17 cellular contexts compared by ENCODE assay signal in the genomic region with DNA sequence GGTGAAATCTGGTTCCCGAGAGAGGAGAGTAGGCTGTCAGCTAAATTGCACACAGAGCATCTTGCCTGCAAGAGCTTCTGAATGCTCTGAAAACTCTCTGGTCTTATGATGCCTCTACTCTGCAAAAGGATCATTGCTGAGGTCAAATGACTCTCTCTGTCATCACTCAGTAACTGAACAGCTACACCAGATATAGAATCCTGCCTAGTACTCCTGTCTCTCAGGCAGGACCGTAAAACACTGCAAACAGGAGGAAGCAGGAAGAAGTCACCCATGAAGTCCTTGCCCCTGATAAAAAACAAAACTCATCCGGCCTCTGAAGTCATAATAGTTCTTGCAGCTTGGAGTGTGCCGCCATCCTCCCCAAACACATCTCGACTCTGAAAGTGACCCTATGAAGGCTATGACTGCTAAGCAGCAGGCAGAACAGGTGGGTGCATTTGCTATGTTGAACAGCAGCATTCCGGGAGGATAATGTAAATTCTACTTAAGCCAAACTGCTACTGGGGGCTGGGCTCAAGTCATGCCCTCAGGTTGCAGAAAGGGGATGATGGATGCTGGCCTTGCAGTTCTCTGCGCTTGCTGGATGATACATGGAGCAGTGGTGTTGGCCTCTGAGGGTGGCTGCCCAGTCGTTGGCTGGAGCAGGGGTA.
DNase-seq lines count a peak whose midpoint lies in the region; ATAC-seq and TF ChIP-seq lines count a peak whose summit lies in the region.
"Had no signal": no experiment of that assay in that cellular context is flagged by ENCODE, and none has a peak within 500 bp of the region (broad histone marks: within the 10 kb centered on the region; RNA-seq: fewer than 3 reads in every experiment).

No MANE protein-coding gene starts in this region.

- H3K4me2 ChIP-seq in fibroblast of lung (ENCODE audit: extremely low read depth, insufficient read depth, low read length), result no peak overlapping the region
- H3K4me2 ChIP-seq in mesendoderm (ENCODE audit: low read length), result no peak overlapping the region

- no CpG with 5 or more reads among the region's 8 CpGs for WGBS in mesendoderm (ENCODE audit: extremely low coverage, insufficient coverage, low lambda C conversion rate)

- no peaks in the 10 kb centered on the region for H3K79me1 ChIP-seq in mesendoderm (ENCODE audit: low read length)

- ATAC-seq in HG03439 (IDR thresholded peaks at IDR 0.05; ENCODE audit: unreplicated experiment), result no peak

- no peak for TF ChIP-seq POLR2A in Peyer's patch (IDR thresholded peaks at IDR 0.05)

- H3K23ac ChIP-seq in mesendoderm (ENCODE audit: low read length), result no peak overlapping the region

- H3K4ac ChIP-seq in mesendoderm (ENCODE audit: low read depth, low read length), result no peak overlapping the region

- no peaks in the 10 kb centered on the region for H3K27me3 ChIP-seq in fibroblast of lung (ENCODE audit: control insufficient read depth, insufficient read depth, low read length)
- no peaks in the 10 kb centered on the region for H3K27me3 ChIP-seq in mesendoderm (ENCODE audit: insufficient read depth, low read length, poor library complexity)
- H3K27me3 ChIP-seq in Peyer's patch, result no peaks in the 10 kb centered on the region

- H3K9me3 ChIP-seq in fibroblast of lung (ENCODE audit: control insufficient read depth, insufficient read depth, low read depth, low read length), result no peaks in the 10 kb centered on the region
- no peaks in the 10 kb centered on the region for H3K9me3 ChIP-seq in Peyer's patch
- H3K9me3 ChIP-seq: A549, neutrophil had no signal

- no peak overlapping the region for H2BK5ac ChIP-seq in mesendoderm (ENCODE audit: low read length)

- H2AK5ac ChIP-seq in mesendoderm (ENCODE audit: low read length), result no peak overlapping the region

- TF ChIP-seq CTCF in fibroblast of lung (conservative IDR thresholded peaks at IDR 0.05 in 1 of 2, IDR thresholded peaks at IDR 0.05 in 1 of 2; ENCODE audit: low read depth in 1 of 2, low read length in 2 of 2) (no peak), Peyer's patch (IDR thresholded peaks at IDR 0.05) (no peak)

- H3K27ac ChIP-seq in fibroblast of lung (ENCODE audit: insufficient read depth, low read length) (peak overlapping the region; percentile 17), mesendoderm (ENCODE audit: low read depth, low read length) (no peak overlapping the region), Peyer's patch (no peak overlapping the region)
- H3K27ac ChIP-seq: neutrophil had no signal

- H3K36me3 ChIP-seq in fibroblast of lung (ENCODE audit: control insufficient read depth, insufficient read depth, low read length) (no peaks in the 10 kb centered on the region), mesendoderm (ENCODE audit: control insufficient read depth, insufficient read depth, low read length) (no peaks in the 10 kb centered on the region), Peyer's patch (no peaks in the 10 kb centered on the region)
- H3K36me3 ChIP-seq: neutrophil had no signal

- in situ Hi-C loops in ACHN (cut with HindIII; ENCODE audit: low pct_ligation_motif_present, low pct_unique_long_range_greater_than_20kb, low sequenced_read_pairs), result no loop called here

- no peak overlapping the region for H3K56ac ChIP-seq in mesendoderm (ENCODE audit: low read length)

- no peak overlapping the region for H2AFZ ChIP-seq in fibroblast of lung (ENCODE audit: low read length)

- H4K5ac ChIP-seq in mesendoderm (ENCODE audit: low read length), result no peak overlapping the region

- no peak overlapping the region for H2BK15ac ChIP-seq in mesendoderm (replicated peaks; ENCODE audit: low read depth)

- H4K20me1 ChIP-seq in fibroblast of lung (ENCODE audit: control insufficient read depth, extremely low read depth, insufficient read depth, low read length), result no peaks in the 10 kb centered on the region

- DNase-seq in ACHN (peak; percentile 24), M059J (ENCODE audit: low read depth) (peak; percentile 44), fibroblast of lung (ENCODE audit: low read depth in 2 of 2) (peak; percentile 9 to 29), mesendoderm (peak; percentile 58), Peyer's patch (no peak), NCI-H1930 (lab: John Stamatoyannopoulos, UW) (no peak), NCI-H1048 (lab: John Stamatoyannopoulos, UW) (no peak)
- DNase-seq: activated naive CD4-positive, alpha-beta T cell treated with anti-CD3 and anti-CD28 coated beads, Interleukin-2, amount 50 U/mL, for 16 hours; central memory CD4-positive, alpha-beta T cell; head of caudate nucleus; NCI-H2171 treated with DMSO at 0.1 percent for 48 hours; NK-92 treated with Interleukin-12 subunit alpha and Interleukin-12 subunit beta, amount 100 ng/mL, for 24 hours; small intestine had no signal

- H3K9ac ChIP-seq in fibroblast of lung (ENCODE audit: insufficient read depth, low read length) (no peak overlapping the region), mesendoderm (ENCODE audit: low read length) (no peak overlapping the region)

- H3K4me3 ChIP-seq in fibroblast of lung (replicated peaks in 1 of 4; ENCODE audit: control extremely low read depth in 1 of 4, insufficient read depth in 1 of 4, low read depth in 3 of 4, low read length in 4 of 4), result no peak overlapping the region
- H3K4me3 ChIP-seq in mesendoderm (ENCODE audit: low read length), result no peak overlapping the region
- H3K4me3 ChIP-seq in Peyer's patch, result no peak overlapping the region
- H3K4me3 ChIP-seq: A549, lung had no signal

- H3K18ac ChIP-seq in mesendoderm (ENCODE audit: low read length), result no peak overlapping the region

- no peak overlapping the region for H4K8ac ChIP-seq in mesendoderm (ENCODE audit: low read depth, low read length)

- peaks cover 28% of the 10 kb centered on the region for H3K4me1 ChIP-seq in fibroblast of lung (ENCODE audit: control insufficient read depth, extremely low read depth, insufficient read depth, low read length)
- H3K4me1 ChIP-seq in mesendoderm (ENCODE audit: control insufficient read depth, low read depth, low read length), result no peaks in the 10 kb centered on the region
- H3K4me1 ChIP-seq in Peyer's patch, result peaks cover 0 to 12% (median 0%) of the 10 kb centered on the region in 4 donors

- H3K79me2 ChIP-seq in fibroblast of lung (ENCODE audit: control insufficient read depth, insufficient read depth, low read length) (no peaks in the 10 kb centered on the region), mesendoderm (ENCODE audit: control insufficient read depth, insufficient read depth, low read length) (no peaks in the 10 kb centered on the region)

- no peak overlapping the region for H2BK120ac ChIP-seq in mesendoderm (ENCODE audit: low read depth, low read length)

Comparison
In these comparisons a context has a peak if more than half of its experiments do, and no peak if none do; other contexts are left out.
1. DNase-seq: peak in ACHN (single experiment), M059J (single experiment), fibroblast of lung (2 of 2) and mesendoderm (single experiment); none in Peyer's patch (0 of 3), NCI-H1930 (0 of 2) and NCI-H1048 (single experiment).